Comparison of ENCODE assay signal across 9 cellular contexts in genomic region chr12:123268850-123269249, GRCh38. TPM values are rescaled to one million over a fixed set of nuclear protein-coding genes. Genes with fewer than 3 reads are reported as not detected.
DNase-seq lines count a peak whose midpoint lies in the region; ATAC-seq and TF ChIP-seq lines count a peak whose summit lies in the region.
"Had no signal": no experiment of that assay in that cellular context is flagged by ENCODE, and none has a peak within 500 bp of the region (broad histone marks: within the 10 kb centered on the region; RNA-seq: fewer than 3 reads in every experiment).

No MANE protein-coding gene starts in this region.

- H3K27me3 ChIP-seq in body of pancreas (no peaks in the 10 kb centered on the region), thymus (ENCODE audit: control insufficient read depth, insufficient read depth) (no peaks in the 10 kb centered on the region)

- peaks cover 2% of the 10 kb centered on the region for H3K36me3 Mint-ChIP-seq in activated CD8-positive, alpha-beta memory T cell treated with anti-CD3 and anti-CD28 coated beads, Interleukin-2, amount 10 ng/mL, durations not matched to agents 7 days and 5 days
- H3K36me3 Mint-ChIP-seq in mesothelial cell of epicardium, result peaks cover 10% of the 10 kb centered on the region

- H3K4me1 Mint-ChIP-seq in activated CD8-positive, alpha-beta memory T cell treated with anti-CD3 and anti-CD28 coated beads, Interleukin-2, amount 10 ng/mL, durations not matched to agents 7 days and 5 days, result peaks cover 18% of the 10 kb centered on the region
- peaks cover 20% of the 10 kb centered on the region for H3K4me1 Mint-ChIP-seq in mesothelial cell of epicardium

- intact Hi-C loops in body of pancreas (cut with DNase I), result loop anchor here (10.0 kb wide), 1 partner anchor 306 kb away; no protein-coding TSS in a partner anchor

- H3K4me3 ChIP-seq in body of pancreas (no peak overlapping the region), thymus (ENCODE audit: low read length) (peak overlapping the region; percentile 91)

- no peaks in the 10 kb centered on the region for H3K9me3 ChIP-seq in body of pancreas
- H3K9me3 ChIP-seq in thymus (ENCODE audit: control insufficient read depth), result no peaks in the 10 kb centered on the region

- TF ChIP-seq CTCF in body of pancreas (IDR thresholded peaks at IDR 0.05) (no peak), mesothelial cell of epicardium (IDR thresholded peaks at IDR 0.05; ENCODE audit: unreplicated experiment) (no peak)

- H3K27me3 Mint-ChIP-seq in activated CD8-positive, alpha-beta memory T cell treated with anti-CD3 and anti-CD28 coated beads, Interleukin-2, amount 10 ng/mL, durations not matched to agents 7 days and 5 days, result no peaks in the 10 kb centered on the region
- H3K27me3 Mint-ChIP-seq in mesothelial cell of epicardium (ENCODE audit: low read depth), result no peaks in the 10 kb centered on the region

- H3K27ac Mint-ChIP-seq in activated CD8-positive, alpha-beta memory T cell treated with anti-CD3 and anti-CD28 coated beads, Interleukin-2, amount 10 ng/mL, durations not matched to agents 7 days and 5 days, result peak overlapping the region; percentile 36
- H3K27ac Mint-ChIP-seq in mesothelial cell of epicardium, result peak overlapping the region; percentile 94

- WGBS in body of pancreas, 2 donors, result 78 to 83% methylated on average over 6 to 13 of the region's 13 CpGs
- 40% methylated on average over 13 of the region's 13 CpGs for WGBS in thymus

- H3K27ac ChIP-seq in body of pancreas, result peak overlapping the region in 3 of 4 donors; percentile 26 to 88 (median 78)
- H3K27ac ChIP-seq in thymus (ENCODE audit: low read depth), result no peak overlapping the region
- H3K27ac ChIP-seq: C4-2B had no signal

- ATAC-seq in activated CD8-positive, alpha-beta memory T cell treated with anti-CD3 and anti-CD28 coated beads, Interleukin-2, amount 10 ng/mL, durations not matched to agents 7 days and 5 days, result no peak
- ATAC-seq in body of pancreas (no peak), HG02840 (IDR thresholded peaks at IDR 0.05; ENCODE audit: low FRiP score, unreplicated experiment) (no peak)

- DNase-seq in activated CD8-positive, alpha-beta memory T cell treated with anti-CD3 and anti-CD28 coated beads, Interleukin-2, amount 10 ng/mL, durations not matched to agents 7 days and 5 days, result no peak
- no peak for DNase-seq in activated CD8-positive, alpha-beta memory T cell treated with anti-CD3 and anti-CD28 coated beads, Interleukin-2, amount 50 U/mL, for 4 hours
- DNase-seq in body of pancreas (no peak), mesothelial cell of epicardium (ENCODE audit: low spot score in 2 of 2, unreplicated experiment in 2 of 2) (no peak), NCI-H345 (lab: John Stamatoyannopoulos, UW) (no peak), foreskin melanocyte (no peak)

- CTCF ChIA-PET in activated CD8-positive, alpha-beta memory T cell treated with anti-CD3 and anti-CD28 coated beads, Interleukin-2, amount 10 ng/mL, durations not matched to agents 7 days and 5 days (lab: Charles Lee), result interaction anchor here (1.2 to 2.7 kb wide), 4 partner anchors 31 to 332 kb away, joined by 3 to 15 read pairs (median 9); partner anchors contain the start of gene SBNO1

- no peak overlapping the region for H3K4me3 Mint-ChIP-seq in activated CD8-positive, alpha-beta memory T cell treated with anti-CD3 and anti-CD28 coated beads, Interleukin-2, amount 10 ng/mL, durations not matched to agents 7 days and 5 days
- H3K4me3 Mint-ChIP-seq in mesothelial cell of epicardium, result peak overlapping the region; percentile 87

- TF ChIP-seq POLR2A in body of pancreas (IDR thresholded peaks at IDR 0.05), result no peak

- H3K9me3 Mint-ChIP-seq in activated CD8-positive, alpha-beta memory T cell treated with anti-CD3 and anti-CD28 coated beads, Interleukin-2, amount 10 ng/mL, durations not matched to agents 7 days and 5 days (ENCODE audit: low read depth), result no peaks in the 10 kb centered on the region
- no peaks in the 10 kb centered on the region for H3K9me3 Mint-ChIP-seq in mesothelial cell of epicardium

- H3K4me1 ChIP-seq in body of pancreas (peaks cover 36% of the 10 kb centered on the region), thymus (ENCODE audit: control insufficient read depth, insufficient read depth, low read length) (peaks cover 17% of the 10 kb centered on the region)

- H3K36me3 ChIP-seq in body of pancreas (replicated peaks in 1 of 2; ENCODE audit: insufficient read depth in 1 of 2, low read depth in 2 of 2) (peaks cover 0 to 3% of the 10 kb centered on the region in 2 donors), thymus (ENCODE audit: control insufficient read depth, insufficient read depth) (peaks cover 20% of the 10 kb centered on the region)

RNA-seq across cellular contexts. Expression of gene CDK2AP1, which starts 2.8 kb away (rescaled TPM):
- total RNA-seq in activated CD8-positive, alpha-beta memory T cell treated with anti-CD3 and anti-CD28 coated beads, Interleukin-2, amount 10 ng/mL, durations not matched to agents 7 days and 5 days, result 10 to 100 TPM; 30.5 to 48.5 TPM
- 10 to 100 TPM; 24.4 to 26.7 TPM for total RNA-seq in body of pancreas
- 108 to 117 TPM (median 113 TPM) in 3 replicates for total RNA-seq in mesothelial cell of epicardium
- 141 TPM for polyA plus RNA-seq in thymus

RNA-seq across cellular contexts. Expression of gene MTRFR, which starts 35.6 kb away (rescaled TPM):
- 10 to 100 TPM; 29.5 to 31.7 TPM for total RNA-seq in activated CD8-positive, alpha-beta memory T cell treated with anti-CD3 and anti-CD28 coated beads, Interleukin-2, amount 10 ng/mL, durations not matched to agents 7 days and 5 days
- total RNA-seq in body of pancreas, result 1 to 10 TPM; 4.9 to 8.2 TPM
- total RNA-seq in mesothelial cell of epicardium, result 15.3 to 16.6 TPM (median 15.7 TPM) in 3 replicates
- polyA plus RNA-seq in thymus, result 46.0 TPM

RNA-seq across cellular contexts. Expression of gene MPHOSPH9, which starts 35.9 kb away (rescaled TPM):
- 100 to 1,000 TPM; 129 to 186 TPM for total RNA-seq in activated CD8-positive, alpha-beta memory T cell treated with anti-CD3 and anti-CD28 coated beads, Interleukin-2, amount 10 ng/mL, durations not matched to agents 7 days and 5 days
- total RNA-seq in body of pancreas (10 to 100 TPM; 13.5 to 42.5 TPM), mesothelial cell of epicardium (35.7 to 40.9 TPM (median 36.5 TPM) in 3 replicates)
- polyA plus RNA-seq in thymus, result 25.5 TPM
